In the genomic region with DNA sequence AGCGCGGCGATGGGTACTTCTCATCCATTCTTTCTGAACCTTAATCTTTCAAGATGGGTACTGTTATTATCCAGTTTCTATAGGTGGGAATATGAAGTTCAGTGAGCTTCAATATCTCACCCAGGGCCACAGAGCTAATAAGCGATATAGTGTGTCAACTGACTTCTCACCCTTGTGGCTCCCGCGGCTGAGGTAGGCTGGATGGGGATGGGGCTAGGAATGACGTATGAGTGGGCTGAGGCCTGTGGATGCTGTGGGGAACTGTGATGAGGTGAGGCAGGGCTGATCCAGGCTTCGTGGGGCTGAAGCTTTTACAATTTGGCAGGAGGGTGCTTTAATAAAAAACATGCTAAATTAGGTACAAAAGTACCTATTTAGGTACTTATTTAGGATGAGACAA, we compare ENCODE assay signal across 7 cellular contexts.
"Had no signal": no experiment of that assay in that cellular context is flagged by ENCODE, and none has a peak within 500 bp of the region (broad histone marks: within the 10 kb centered on the region; RNA-seq: fewer than 3 reads in every experiment).

No MANE protein-coding gene starts in this region.

- H3K36me3 Mint-ChIP-seq: IgD-negative memory B cell had no signal

- H3K27ac Mint-ChIP-seq: IgD-negative memory B cell had no signal

- DNase-seq: IMR-90, KBM-7, KG1 had no signal

- H3K9me3 Mint-ChIP-seq: IgD-negative memory B cell had no signal

- H3K4me3 Mint-ChIP-seq: IgD-negative memory B cell had no signal

- H3K27ac ChIP-seq: HL-60 had no signal

- H3K4me3 ChIP-seq: K562 had no signal

- ATAC-seq: HepG2, K562 had no signal
